20 cellular contexts compared by ENCODE assay signal in the genomic region with DNA sequence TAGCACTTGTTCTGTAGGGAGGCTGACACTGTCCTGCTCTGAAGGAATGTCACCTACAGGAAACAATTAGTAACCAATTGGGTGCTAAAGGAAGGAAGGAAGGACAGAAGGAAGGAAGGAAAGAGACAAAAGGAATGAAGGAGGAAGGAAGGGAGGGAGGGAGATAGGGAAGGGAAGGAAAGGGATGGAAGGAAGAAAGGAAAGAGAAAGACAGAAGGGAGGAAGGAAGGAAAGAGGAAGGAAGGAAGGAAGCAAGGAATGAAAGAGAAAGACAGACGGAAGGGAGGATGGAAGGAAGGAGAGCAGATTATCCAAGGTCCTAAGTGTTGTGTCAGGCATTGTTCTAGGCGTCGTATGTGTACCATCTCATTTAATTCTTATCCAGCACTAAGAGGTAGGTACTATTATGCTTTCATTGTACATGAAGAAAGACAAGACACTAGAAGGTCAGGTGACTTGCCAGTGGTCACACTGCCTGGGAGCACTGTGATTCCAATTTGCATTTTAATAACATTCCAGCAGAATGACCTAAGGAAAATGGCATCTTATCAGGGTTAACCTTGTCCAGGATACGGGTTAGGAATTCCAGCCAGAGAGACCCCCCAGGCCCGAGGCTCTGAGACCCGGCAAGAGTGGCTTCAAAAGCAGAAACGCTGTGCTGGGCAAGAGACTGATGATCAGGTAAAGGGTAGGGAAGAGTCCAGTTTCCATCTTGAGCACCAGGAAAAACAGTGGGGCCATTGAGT. TPM values are rescaled to one million over a fixed set of nuclear protein-coding genes. Genes with fewer than 3 reads are reported as not detected.
"Had no signal": no experiment of that assay in that cellular context is flagged by ENCODE, and none has a peak within 500 bp of the region (broad histone marks: within the 10 kb centered on the region; RNA-seq: fewer than 3 reads in every experiment).

No MANE protein-coding gene starts in this region.

- H3K4me2 ChIP-seq: smooth muscle cell had no signal

- H3K4me3 ChIP-seq: adrenal gland, gastroesophageal sphincter, heart right ventricle, lower lobe of right lung, right lobe of liver, smooth muscle cell, tibial artery had no signal

- H3K36me3 ChIP-seq: adrenal gland, gastroesophageal sphincter, heart right ventricle, lower lobe of right lung, right lobe of liver, tibial artery, WERI-Rb-1 had no signal

- DNase-seq: activated CD4-positive, alpha-beta T cell treated with anti-CD3 and anti-CD28 coated beads, Interleukin-2, amount 50 U/mL, for 4 hours; activated gamma-delta T cell; activated T-cell treated with anti-CD3 and anti-CD28 coated beads, Interleukin-2, amount 50 U/mL, for 72 hours; effector CD8-positive, alpha-beta T cell; heart right ventricle; left colon; lower lobe of right lung; right lobe of liver; stimulated activated CD4-positive, alpha-beta T cell treated with anti-CD3 and anti-CD28 coated beads, Interleukin-4, amount 100 ng/mL, for 4 hours; stimulated activated naive CD4-positive, alpha-beta T cell; substantia nigra; T-helper 2 cell; tibial artery; WERI-Rb-1 had no signal

- H3K27ac Mint-ChIP-seq: activated T-cell treated with anti-CD3 and anti-CD28 coated beads, Interleukin-2, amount 50 U/mL, for 72 hours had no signal

- H3K9me3 ChIP-seq: adrenal gland, lower lobe of right lung, right lobe of liver, tibial artery had no signal

- H3K4me3 Mint-ChIP-seq: activated T-cell treated with anti-CD3 and anti-CD28 coated beads, Interleukin-2, amount 50 U/mL, for 72 hours had no signal

- ATAC-seq: activated naive CD4-positive, alpha-beta T cell treated with anti-CD3 and anti-CD28 coated beads, Interleukin-2, amount 50 U/mL, for 72 hours; activated T-cell treated with anti-CD3 and anti-CD28 coated beads, Interleukin-2, amount 50 U/mL, for 72 hours; esophagus mucosa; gastroesophageal sphincter; heart right ventricle; left colon; lower lobe of right lung; right lobe of liver had no signal

- H3K4me1 ChIP-seq: adrenal gland, gastroesophageal sphincter, heart right ventricle had no signal

- H3K27ac ChIP-seq: adrenal gland, gastroesophageal sphincter, heart right ventricle, lower lobe of right lung, right lobe of liver, tibial artery, WERI-Rb-1 had no signal

- H3K27me3 ChIP-seq: right lobe of liver had no signal

RNA-seq across cellular contexts. Expression of a gene that starts 29.6 kb away (rescaled TPM):
- total RNA-seq: pulmonary artery endothelial cell had no signal
- polyA plus RNA-seq: smooth muscle cell had no signal
